Comparison of ENCODE assay signal across 8 cellular contexts in the genomic region with DNA sequence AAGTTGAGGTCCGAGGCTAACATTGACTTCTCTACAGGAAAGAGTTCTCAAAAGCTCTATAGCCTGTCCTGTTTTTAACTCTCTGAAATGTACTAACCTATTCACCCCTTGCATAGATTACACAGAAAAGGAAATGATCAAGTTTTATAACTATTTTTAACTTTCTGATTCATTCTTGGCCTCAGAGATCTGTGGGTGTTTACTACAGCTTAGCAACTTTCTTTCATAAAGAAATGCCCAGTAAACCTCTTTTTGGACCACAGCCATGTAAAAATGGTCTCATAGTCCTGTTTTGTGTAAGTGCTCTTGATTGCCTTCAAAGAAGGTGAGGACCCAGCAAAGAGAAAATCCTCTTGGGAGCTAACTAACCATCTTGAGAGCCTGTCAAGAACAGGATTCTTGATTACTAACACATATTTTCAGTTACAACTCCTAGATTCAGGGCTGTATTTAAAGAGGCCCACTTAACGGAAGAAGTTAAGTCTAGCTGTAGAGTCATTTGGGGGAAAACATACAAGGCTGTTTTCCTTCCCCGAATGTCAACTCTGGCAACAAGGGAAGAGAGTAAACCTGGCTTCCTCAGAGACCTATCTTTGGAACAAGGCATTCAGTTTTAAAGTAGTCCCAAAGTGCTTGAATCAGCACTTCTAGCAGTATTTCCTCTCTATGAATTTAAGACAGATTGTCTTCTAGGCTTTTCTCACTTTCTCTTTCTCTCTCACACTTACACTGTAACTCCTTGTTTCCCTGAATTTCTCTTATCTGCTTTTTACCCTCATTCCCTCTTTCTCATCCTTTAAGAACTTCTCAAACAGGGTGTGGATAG.
DNase-seq lines count a peak whose midpoint lies in the region; ATAC-seq and TF ChIP-seq lines count a peak whose summit lies in the region.

No MANE protein-coding gene starts in this region.

- no peak overlapping the region for H3K4me3 ChIP-seq in fibroblast of villous mesenchyme (ENCODE audit: low read depth, low read length)

- peak; percentile 95 for ATAC-seq in GM18499 (IDR thresholded peaks at IDR 0.05; ENCODE audit: insufficient read depth, unreplicated experiment)
- peak; percentile 89 for ATAC-seq in GM21528 (IDR thresholded peaks at IDR 0.05; ENCODE audit: low FRiP score, unreplicated experiment)
- peak; percentile 83 for ATAC-seq in HG03571 (IDR thresholded peaks at IDR 0.05; ENCODE audit: unreplicated experiment)
- no peak for ATAC-seq in left cardiac atrium

- intact Hi-C loops in left cardiac atrium (cut with DNase I), result no loop called here

- no peak for TF ChIP-seq CTCF in fibroblast of villous mesenchyme (IDR thresholded peaks at IDR 0.05; ENCODE audit: insufficient read depth, low read depth, low read length)

- DNase-seq in fibroblast of villous mesenchyme (ENCODE audit: low read depth) (peak; percentile 28), CD1c-positive myeloid dendritic cell (ENCODE audit: extremely low spot score) (no peak), cerebellar cortex (ENCODE audit: low spot score) (no peak), left cardiac atrium (no peak), NCI-H1092 treated with DMSO at 0.1 percent for 48 hours (lab: John Stamatoyannopoulos, UW) (no peak)

Comparison
In these comparisons a context has a peak if more than half of its experiments do, and no peak if none do; other contexts are left out.
1. ATAC-seq: peak in GM18499 (single experiment), GM21528 (single experiment) and HG03571 (single experiment); none in left cardiac atrium (0 of 2).